Comparison of ENCODE assay signal across 26 cellular contexts in the genomic region with DNA sequence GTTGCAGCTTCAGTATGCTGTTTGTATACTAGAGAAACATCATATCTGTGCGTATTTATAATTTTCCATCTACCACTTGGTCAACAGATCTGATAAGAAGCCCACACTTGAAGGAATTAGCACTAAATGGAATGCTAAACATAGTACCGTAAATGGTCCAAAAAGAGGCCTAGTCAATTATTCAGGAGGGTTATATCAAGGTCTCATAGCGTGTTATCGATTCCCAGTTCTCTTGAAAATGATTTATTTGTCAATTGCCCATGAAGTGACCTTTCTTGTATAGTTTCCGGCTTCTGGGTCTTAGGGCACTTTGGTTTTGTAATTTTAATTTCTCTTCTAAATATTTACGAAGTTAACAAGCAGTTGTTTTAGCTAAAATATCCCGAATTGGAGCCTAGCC.
"Had no signal": no experiment of that assay in that cellular context is flagged by ENCODE, and none has a peak within 500 bp of the region (broad histone marks: within the 10 kb centered on the region; RNA-seq: fewer than 3 reads in every experiment).

No MANE protein-coding gene starts in this region.

- ATAC-seq: activated CD4-positive, CD25-positive, alpha-beta regulatory T cell treated with anti-CD3 and anti-CD28 coated beads, Interleukin-2, amount 50 U/mL, for 24 hours; activated CD8-positive, alpha-beta T cell treated with anti-CD3 and anti-CD28 coated beads for 36 hours; activated naive CD8-positive, alpha-beta T cell treated with anti-CD3 and anti-CD28 coated beads, Interleukin-2, amount 50 U/mL, for 24 hours; activated T-cell treated with anti-CD3 and anti-CD28 coated beads, Interleukin-2, amount 50 U/mL, for 4 hours; activated T-helper 17 cell treated with anti-CD3 and anti-CD28 coated beads, Interleukin-2, amount 50 U/mL, for 72 hours had no signal

- H3K27me3 ChIP-seq: adrenal gland had no signal

- H3K36me3 Mint-ChIP-seq: activated naive CD4-positive, alpha-beta T cell treated with anti-CD3 and anti-CD28 coated beads, Interleukin-2, amount 50 U/mL, for 24 hours; activated naive CD8-positive, alpha-beta T cell treated with anti-CD3 and anti-CD28 coated beads for 36 hours; brain had no signal

- H3K36me3 ChIP-seq: adrenal gland, esophagus squamous epithelium, WERI-Rb-1 had no signal

- H3K27ac ChIP-seq: adrenal gland, epithelial cell of prostate, esophagus squamous epithelium, WERI-Rb-1 had no signal

- H3K9me3 Mint-ChIP-seq: activated B cell treated with CpG ODN at 0.5 μM for 24 hours; activated CD8-positive, alpha-beta T cell treated with anti-CD3 and anti-CD28 coated beads for 36 hours; activated naive CD4-positive, alpha-beta T cell treated with anti-CD3 and anti-CD28 coated beads for 36 hours; activated naive CD4-positive, alpha-beta T cell treated with anti-CD3 and anti-CD28 coated beads, Interleukin-2, amount 50 U/mL, for 24 hours; activated naive CD8-positive, alpha-beta T cell treated with anti-CD3 and anti-CD28 coated beads for 36 hours; activated naive CD8-positive, alpha-beta T cell treated with anti-CD3 and anti-CD28 coated beads, Interleukin-2, amount 50 U/mL, for 24 hours; activated T-cell treated with anti-CD3 and anti-CD28 coated beads, Interleukin-2, amount 50 U/mL, for 4 hours; activated T-helper 17 cell treated with anti-CD3 and anti-CD28 coated beads, Interleukin-2, amount 50 U/mL, for 72 hours; brain had no signal

- DNase-seq: activated B cell treated with CpG ODN at 0.5 μM for 24 hours; activated CD4-positive, alpha-beta T cell treated with anti-CD3 and anti-CD28 coated beads for 48 hours; activated CD4-positive, alpha-beta T cell treated with anti-CD3 and anti-CD28 coated beads, Interleukin-2, amount 50 U/mL, for 1 hour; activated CD4-positive, alpha-beta T cell treated with anti-CD3 and anti-CD28 coated beads, Interleukin-2, amount 50 U/mL, for 48 hours; activated CD8-positive, alpha-beta memory T cell treated with anti-CD3 and anti-CD28 coated beads for 24 hours; activated CD8-positive, alpha-beta T cell treated with anti-CD3 and anti-CD28 coated beads for 36 hours; activated effector memory CD4-positive, alpha-beta T cell treated with Interleukin-2 at 50 U/mL for 16 hours; activated naive CD4-positive, alpha-beta T cell treated with anti-CD3 and anti-CD28 coated beads for 36 hours; activated naive CD8-positive, alpha-beta T cell treated with anti-CD3 and anti-CD28 coated beads for 36 hours; activated naive CD8-positive, alpha-beta T cell treated with anti-CD3 and anti-CD28 coated beads, Interleukin-2, amount 50 U/mL, for 24 hours; activated T-cell treated with anti-CD3 and anti-CD28 coated beads, Interleukin-2, amount 50 U/mL, for 4 hours; adrenal gland; amygdala; cortex of kidney; dermis blood vessel endothelial cell; effector CD4-positive, alpha-beta T cell; esophagus squamous epithelium; head of caudate nucleus; hippocampal formation; T-helper 2 cell; WERI-Rb-1 had no signal

- H3K27me3 Mint-ChIP-seq: activated B cell treated with CpG ODN at 0.5 μM for 24 hours; activated naive CD4-positive, alpha-beta T cell treated with anti-CD3 and anti-CD28 coated beads, Interleukin-2, amount 50 U/mL, for 24 hours; activated naive CD8-positive, alpha-beta T cell treated with anti-CD3 and anti-CD28 coated beads for 36 hours; activated naive CD8-positive, alpha-beta T cell treated with anti-CD3 and anti-CD28 coated beads, Interleukin-2, amount 50 U/mL, for 24 hours; brain had no signal

- H3K4me3 ChIP-seq: adrenal gland, esophagus squamous epithelium had no signal

- H3K9me3 ChIP-seq: adrenal gland, esophagus squamous epithelium had no signal

- H3K27ac Mint-ChIP-seq: activated B cell treated with CpG ODN at 0.5 μM for 24 hours; activated CD8-positive, alpha-beta T cell treated with anti-CD3 and anti-CD28 coated beads for 36 hours; activated naive CD4-positive, alpha-beta T cell treated with anti-CD3 and anti-CD28 coated beads for 36 hours; activated naive CD4-positive, alpha-beta T cell treated with anti-CD3 and anti-CD28 coated beads, Interleukin-2, amount 50 U/mL, for 24 hours; activated naive CD8-positive, alpha-beta T cell treated with anti-CD3 and anti-CD28 coated beads for 36 hours; activated naive CD8-positive, alpha-beta T cell treated with anti-CD3 and anti-CD28 coated beads, Interleukin-2, amount 50 U/mL, for 24 hours; activated T-helper 17 cell treated with anti-CD3 and anti-CD28 coated beads, Interleukin-2, amount 50 U/mL, for 72 hours had no signal

- H3K4me3 Mint-ChIP-seq: activated B cell treated with CpG ODN at 0.5 μM for 24 hours; activated CD8-positive, alpha-beta T cell treated with anti-CD3 and anti-CD28 coated beads for 36 hours; activated naive CD4-positive, alpha-beta T cell treated with anti-CD3 and anti-CD28 coated beads for 36 hours; activated naive CD4-positive, alpha-beta T cell treated with anti-CD3 and anti-CD28 coated beads, Interleukin-2, amount 50 U/mL, for 24 hours; activated naive CD8-positive, alpha-beta T cell treated with anti-CD3 and anti-CD28 coated beads for 36 hours; activated naive CD8-positive, alpha-beta T cell treated with anti-CD3 and anti-CD28 coated beads, Interleukin-2, amount 50 U/mL, for 24 hours; activated T-cell treated with anti-CD3 and anti-CD28 coated beads, Interleukin-2, amount 50 U/mL, for 4 hours; activated T-helper 17 cell treated with anti-CD3 and anti-CD28 coated beads, Interleukin-2, amount 50 U/mL, for 72 hours had no signal
